9 cellular contexts compared by ENCODE assay signal in the genomic region with DNA sequence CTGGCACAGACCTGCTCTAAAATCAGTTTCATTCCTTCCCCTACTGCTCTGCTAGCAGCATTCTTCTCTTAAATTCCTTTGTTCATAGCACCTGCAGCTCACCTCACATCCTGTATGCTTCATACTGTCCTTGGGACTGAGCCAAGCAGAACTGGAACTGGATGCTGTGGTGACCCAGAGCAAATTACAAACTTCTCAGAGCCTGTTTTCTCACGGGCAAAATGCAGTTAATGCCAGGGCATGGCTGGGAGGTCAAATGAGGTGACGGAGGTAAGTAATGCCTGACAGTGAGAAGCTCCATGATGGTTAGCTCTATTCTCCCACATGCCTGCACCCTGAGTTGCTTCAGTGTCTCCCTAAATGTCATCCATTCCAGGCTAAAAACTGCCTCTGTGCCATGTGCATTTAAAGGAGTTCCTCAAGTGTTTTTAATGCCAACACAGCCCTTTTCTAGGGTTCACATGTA. TPM values are rescaled to one million over a fixed set of nuclear protein-coding genes. Genes with fewer than 3 reads are reported as not detected.
DNase-seq lines count a peak whose midpoint lies in the region; ATAC-seq and TF ChIP-seq lines count a peak whose summit lies in the region.
"Had no signal": no experiment of that assay in that cellular context is flagged by ENCODE, and none has a peak within 500 bp of the region (broad histone marks: within the 10 kb centered on the region; RNA-seq: fewer than 3 reads in every experiment).

No MANE protein-coding gene starts in this region.

- H3K9me3 ChIP-seq in DOHH2 (ENCODE audit: control insufficient read depth, insufficient read depth, low read length) (no peaks in the 10 kb centered on the region), psoas muscle (no peaks in the 10 kb centered on the region)
- H3K9me3 ChIP-seq: vagina had no signal

- no peak overlapping the region for H3K27ac Mint-ChIP-seq in effector memory CD8-positive, alpha-beta T cell

- intact Hi-C loops in psoas muscle (cut with DNase I): no loop called here

- in situ Hi-C loops in G401 (cut with HindIII; ENCODE audit: low sequenced_read_pairs): no loop called here

- ATAC-seq in GM19438 (IDR thresholded peaks at IDR 0.05; ENCODE audit: low read depth, unreplicated experiment) (peak; percentile 94), HG03175 (IDR thresholded peaks at IDR 0.05; ENCODE audit: unreplicated experiment) (peak; percentile 96), psoas muscle (no peak)
- no peak for ATAC-seq in effector memory CD8-positive, alpha-beta T cell (replicated peaks)

- peaks cover 27% of the 10 kb centered on the region for H3K36me3 ChIP-seq in DOHH2 (ENCODE audit: control insufficient read depth, low read length)
- H3K36me3 ChIP-seq in psoas muscle (ENCODE audit: insufficient read depth in 1 of 2, low read depth in 1 of 2): peaks cover 2 to 94% of the 10 kb centered on the region in 2 donors

- no peak overlapping the region; the same call in 1 of the 2 replicates for H3K4me2 ChIP-seq in DOHH2 (ENCODE audit: low read length)

- WGBS in psoas muscle, 3 donors: 43 to 54% (median 54%) methylated on average over 2 of the region's 2 CpGs

- TF ChIP-seq CTCF in DOHH2 (IDR thresholded peaks at IDR 0.05; ENCODE audit: low read depth, low read length, poor library complexity, severe bottlenecking) (no peak), psoas muscle (IDR thresholded peaks at IDR 0.05) (no peak)

- H3K4me1 ChIP-seq in DOHH2 (ENCODE audit: control insufficient read depth, low read length) (peaks cover 9% of the 10 kb centered on the region), psoas muscle (no peaks in the 10 kb centered on the region)
- H3K4me1 ChIP-seq: vagina had no signal

- no peaks in the 10 kb centered on the region for H4K20me1 ChIP-seq in DOHH2 (ENCODE audit: control insufficient read depth, insufficient read depth, low read depth, low read length)

- no peaks in the 10 kb centered on the region for H3K27me3 Mint-ChIP-seq in effector memory CD8-positive, alpha-beta T cell

- no peaks in the 10 kb centered on the region for H3F3A ChIP-seq in DOHH2 (ENCODE audit: control insufficient read depth, insufficient read depth)

- H3K79me2 ChIP-seq in DOHH2 (ENCODE audit: control insufficient read depth, low read length): no peaks in the 10 kb centered on the region

- H3K27ac ChIP-seq in DOHH2 (ENCODE audit: low read depth, low read length) (peak overlapping the region; percentile 9; the same call in 1 of the 2 replicates), psoas muscle (no peak overlapping the region)
- H3K27ac ChIP-seq: vagina had no signal

- H3K36me3 Mint-ChIP-seq in effector memory CD8-positive, alpha-beta T cell (ENCODE audit: insufficient read depth): peaks cover 59% of the 10 kb centered on the region

- DNase-seq in astrocyte of the hippocampus (ENCODE audit: low read depth, low spot score) (peak; percentile 13), cerebellar nuclear complex (lab: John Stamatoyannopoulos, UW) (no peak), G401 (ENCODE audit: low spot score) (no peak), psoas muscle (no peak)
- DNase-seq in effector memory CD8-positive, alpha-beta T cell: no peak

- H3K9me3 Mint-ChIP-seq in effector memory CD8-positive, alpha-beta T cell: no peaks in the 10 kb centered on the region

- H3K4me1 Mint-ChIP-seq in effector memory CD8-positive, alpha-beta T cell (ENCODE audit: low read depth in 2 of 2): no peaks in the 10 kb centered on the region

- H3K27me3 ChIP-seq in DOHH2 (ENCODE audit: control insufficient read depth, low read length) (no peaks in the 10 kb centered on the region), psoas muscle (ENCODE audit: insufficient read depth in 3 of 3, low read length in 2 of 3) (no peaks in the 10 kb centered on the region)
- H3K27me3 ChIP-seq: vagina had no signal

- no peaks in the 10 kb centered on the region for H3K9me2 ChIP-seq in DOHH2 (replicated peaks; ENCODE audit: control insufficient read depth, low read length)

- H3K4me3 Mint-ChIP-seq in effector memory CD8-positive, alpha-beta T cell: no peak overlapping the region

- no peak overlapping the region for H3K4me3 ChIP-seq in DOHH2 (ENCODE audit: low read length)
- H3K4me3 ChIP-seq in psoas muscle: no peak overlapping the region
- H3K4me3 ChIP-seq: vagina had no signal

RNA-seq across cellular contexts. Expression of a gene that starts 29.7 kb away (rescaled TPM):
- total RNA-seq in G401 (2014; rRNA removed; shearing (Covaris generic)): 5.3 and 6.8 TPM in 2 replicates
- 10 to 100 TPM in 2 of 4 donors, 1 to 10 TPM in 2; 6.4 to 11.0 (median 9.2) TPM for total RNA-seq in psoas muscle
- polyA plus RNA-seq in psoas muscle: 10 to 100 TPM in 1 of 3 donors, 1 to 10 TPM in 2; 5.3 to 13.3 (median 6.4) TPM

Comparison
In these comparisons a context has a peak if more than half of its experiments do, and no peak if none do; other contexts are left out.
1. ATAC-seq: peak in GM19438 (single experiment) and HG03175 (single experiment); none in effector memory CD8-positive, alpha-beta T cell (single experiment) and psoas muscle (0 of 4).